In the genomic region with DNA sequence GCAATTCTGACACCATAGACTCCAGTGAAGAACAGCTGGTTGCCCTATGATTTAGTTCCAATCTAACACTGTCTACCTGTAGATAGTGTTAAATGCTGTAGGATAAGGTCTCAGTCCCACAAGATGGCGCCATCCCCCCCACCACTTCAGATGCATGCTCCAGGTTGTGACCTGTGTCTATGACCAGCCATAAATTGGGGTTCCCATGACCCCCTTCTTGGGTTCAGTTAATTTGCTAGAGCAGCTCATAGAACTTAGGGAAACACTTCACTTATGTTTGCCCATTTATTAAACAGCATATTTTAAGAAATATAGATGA, we compare ENCODE assay signal across 16 cellular contexts. TPM values are rescaled to one million over a fixed set of nuclear protein-coding genes. Genes with fewer than 3 reads are reported as not detected.
DNase-seq lines count a peak whose midpoint lies in the region; ATAC-seq, FAIRE-seq and TF ChIP-seq lines count a peak whose summit lies in the region.
"Had no signal": no experiment of that assay in that cellular context is flagged by ENCODE, and none has a peak within 500 bp of the region (broad histone marks: within the 10 kb centered on the region; RNA-seq: fewer than 3 reads in every experiment).

No MANE protein-coding gene starts in this region.

- no peak for TF ChIP-seq EP300 in GM12878 (IDR thresholded peaks at IDR 0.05; ENCODE audit: borderline replicate concordance in 1 of 2, control insufficient read depth in 1 of 2, low read depth in 2 of 2, low read length in 2 of 2)

- H3K9me3 Mint-ChIP-seq in activated CD8-positive, alpha-beta memory T cell treated with anti-CD3 and anti-CD28 coated beads, Interleukin-2, amount 10 ng/mL, durations not matched to agents 7 days and 5 days (ENCODE audit: low read depth), result no peaks in the 10 kb centered on the region
- H3K9me3 Mint-ChIP-seq in neural progenitor cell (peaks cover 15% of the 10 kb centered on the region), osteocyte (ENCODE audit: unreplicated experiment) (no peaks in the 10 kb centered on the region)
- no peaks in the 10 kb centered on the region for H3K9me3 Mint-ChIP-seq in stimulated activated naive B cell treated with anti-CD40 and anti-IgM and Interleukin-4, amounts not matched to agents 10 μg/mL and 1 μg/mL and 100 μg/mL, for 72 hours
- H3K9me3 Mint-ChIP-seq: activated T-cell treated with anti-CD3 and anti-CD28 coated beads, Interleukin-2, amount 50 U/mL, for 4 hours had no signal

- POLR2A ChIA-PET in GM12878 (lab: Charles Lee), result no interaction called here

- CTCF ChIA-PET in activated CD8-positive, alpha-beta memory T cell treated with anti-CD3 and anti-CD28 coated beads, Interleukin-2, amount 10 ng/mL, durations not matched to agents 7 days and 5 days (lab: Charles Lee), result interaction anchor here (0.9 to 3.5 kb wide), 10 partner anchors 10 to 199 kb away, joined by 3 to 34 read pairs (median 5); partner anchors contain the start of gene CCSER2
- CTCF ChIA-PET in GM12878 (lab: Yijun Ruan, JAX), result interaction anchor here (1.0 to 3.7 kb wide), 6 partner anchors 10 to 195 kb away, joined by 3 to 21 read pairs (median 6); no protein-coding TSS in a partner anchor

- no peak overlapping the region for H3K4me3 Mint-ChIP-seq in activated CD8-positive, alpha-beta memory T cell treated with anti-CD3 and anti-CD28 coated beads, Interleukin-2, amount 10 ng/mL, durations not matched to agents 7 days and 5 days
- no peak overlapping the region for H3K4me3 Mint-ChIP-seq in neural progenitor cell
- H3K4me3 Mint-ChIP-seq in osteocyte (ENCODE audit: unreplicated experiment), result no peak overlapping the region
- H3K4me3 Mint-ChIP-seq in stimulated activated naive B cell treated with anti-CD40 and anti-IgM and Interleukin-4, amounts not matched to agents 10 μg/mL and 1 μg/mL and 100 μg/mL, for 72 hours, result no peak overlapping the region
- H3K4me3 Mint-ChIP-seq: activated T-cell treated with anti-CD3 and anti-CD28 coated beads, Interleukin-2, amount 50 U/mL, for 4 hours had no signal

- H3K79me2 ChIP-seq in MM.1S (ENCODE audit: low read length) (peaks cover 37% of the 10 kb centered on the region), GM12878 (ENCODE audit: control insufficient read depth, insufficient read depth, low read length) (no peaks in the 10 kb centered on the region; the same call in 1 of the 2 replicates), neural progenitor cell (ENCODE audit: low read depth) (peaks cover 97% of the 10 kb centered on the region)

- peaks cover 20% of the 10 kb centered on the region for H3K36me3 Mint-ChIP-seq in activated CD8-positive, alpha-beta memory T cell treated with anti-CD3 and anti-CD28 coated beads, Interleukin-2, amount 10 ng/mL, durations not matched to agents 7 days and 5 days
- H3K36me3 Mint-ChIP-seq in neural progenitor cell, result peaks cover 26% of the 10 kb centered on the region
- H3K36me3 Mint-ChIP-seq in osteocyte (ENCODE audit: unreplicated experiment), result peaks cover 4% of the 10 kb centered on the region
- peaks cover 16 to 30% of the 10 kb centered on the region in 2 donors for H3K36me3 Mint-ChIP-seq in stimulated activated naive B cell treated with anti-CD40 and anti-IgM and Interleukin-4, amounts not matched to agents 10 μg/mL and 1 μg/mL and 100 μg/mL, for 72 hours

- FAIRE-seq in GM12878 (lab: Jason Lieb, UNC), result no peak
- FAIRE-seq: frontal cortex, islet of Langerhans had no signal

- no peak overlapping the region for H2AFZ ChIP-seq in MM.1S (ENCODE audit: low read length)
- no peak overlapping the region for H2AFZ ChIP-seq in GM12878 (ENCODE audit: control insufficient read depth, low read depth, low read length)
- no peak overlapping the region for H2AFZ ChIP-seq in neural progenitor cell (replicated peaks)

- SMC1A ChIA-PET in GM12878 (lab: Charles Lee; ENCODE audit: uncharacterized antibody, unreplicated experiment), result interaction anchor here (0.9 to 2.2 kb wide), 3 partner anchors 11 to 74 kb away, joined by 3 to 6 read pairs (median 5); no protein-coding TSS in a partner anchor

- H3K27me3 ChIP-seq in MM.1S (replicated peaks; ENCODE audit: insufficient read depth, low read length), result no peaks in the 10 kb centered on the region
- H3K27me3 ChIP-seq in GM12878 (replicated peaks in 1 of 2; ENCODE audit: control insufficient read depth in 2 of 2, insufficient read depth in 2 of 2, low read length in 1 of 2), result no peaks in the 10 kb centered on the region
- H3K27me3 ChIP-seq in neural progenitor cell, result no peaks in the 10 kb centered on the region
- H3K27me3 ChIP-seq: SJCRH30 had no signal

- RAD21 ChIA-PET in GM12878 (lab: Charles Lee; ENCODE audit: unreplicated experiment), result interaction anchor here (1.1 to 1.9 kb wide), 2 partner anchors 9 to 12 kb away, joined by 3 to 4 read pairs; no protein-coding TSS in a partner anchor

- intact Hi-C loops in GM12878 (cut with micrococcal nuclease; ENCODE audit: unreplicated experiment), result no loop called here

- WGBS in GM12878 (ENCODE audit: insufficient coverage, insufficient replicate concordance, low lambda C conversion rate, missing lambda C conversion rate), result 0% methylated on average over 1 of the region's 1 CpG

- TF ChIP-seq POLR2A in GM12878 (IDR thresholded peaks at IDR 0.05; ENCODE audit: low read depth, low read length), result no peak

- in situ Hi-C loops in GM12878 (cut with MboI), result no loop called here

- H3K9me3 ChIP-seq in MM.1S (replicated peaks; ENCODE audit: insufficient read depth, low read length) (no peaks in the 10 kb centered on the region), GM12878 (replicated peaks; ENCODE audit: control insufficient read depth, insufficient read depth, low read length) (no peaks in the 10 kb centered on the region), neural progenitor cell (ENCODE audit: low read depth) (no peaks in the 10 kb centered on the region)
- H3K9me3 ChIP-seq: SJCRH30 had no signal

- no peak overlapping the region for H3K4me2 ChIP-seq in MM.1S (ENCODE audit: low read depth, low read length)
- H3K4me2 ChIP-seq in GM12878 (ENCODE audit: control insufficient read depth, insufficient read depth), result no peak overlapping the region
- H3K4me2 ChIP-seq in neural progenitor cell, result no peak overlapping the region

- peaks cover 55% of the 10 kb centered on the region for H3K4me1 Mint-ChIP-seq in activated CD8-positive, alpha-beta memory T cell treated with anti-CD3 and anti-CD28 coated beads, Interleukin-2, amount 10 ng/mL, durations not matched to agents 7 days and 5 days
- H3K4me1 Mint-ChIP-seq in neural progenitor cell (no peaks in the 10 kb centered on the region), osteocyte (ENCODE audit: unreplicated experiment) (peaks cover 19% of the 10 kb centered on the region)
- peaks cover 30 to 40% of the 10 kb centered on the region in 2 donors for H3K4me1 Mint-ChIP-seq in stimulated activated naive B cell treated with anti-CD40 and anti-IgM and Interleukin-4, amounts not matched to agents 10 μg/mL and 1 μg/mL and 100 μg/mL, for 72 hours

- no peak overlapping the region for H3K4me3 ChIP-seq in MM.1S (ENCODE audit: low read length)
- no peak overlapping the region for H3K4me3 ChIP-seq in GM12878
- H3K4me3 ChIP-seq in neural progenitor cell, result no peak overlapping the region
- H3K4me3 ChIP-seq: SJCRH30 had no signal

- H3K9ac ChIP-seq in MM.1S (ENCODE audit: low read length) (no peak overlapping the region), GM12878 (ENCODE audit: control insufficient read depth, insufficient read depth, low read length) (no peak overlapping the region), neural progenitor cell (no peak overlapping the region)

- no peaks in the 10 kb centered on the region for H3K9me2 ChIP-seq in MM.1S (replicated peaks; ENCODE audit: insufficient read depth, low read length)

- H3K27me3 Mint-ChIP-seq in activated CD8-positive, alpha-beta memory T cell treated with anti-CD3 and anti-CD28 coated beads, Interleukin-2, amount 10 ng/mL, durations not matched to agents 7 days and 5 days, result no peaks in the 10 kb centered on the region
- H3K27me3 Mint-ChIP-seq in neural progenitor cell (ENCODE audit: insufficient read depth, low read depth) (no peaks in the 10 kb centered on the region), osteocyte (ENCODE audit: unreplicated experiment) (no peaks in the 10 kb centered on the region)
- no peaks in the 10 kb centered on the region for H3K27me3 Mint-ChIP-seq in stimulated activated naive B cell treated with anti-CD40 and anti-IgM and Interleukin-4, amounts not matched to agents 10 μg/mL and 1 μg/mL and 100 μg/mL, for 72 hours

- H3K4me1 ChIP-seq in MM.1S (ENCODE audit: low read length) (no peaks in the 10 kb centered on the region), GM12878 (ENCODE audit: control insufficient read depth, insufficient read depth, low read length) (no peaks in the 10 kb centered on the region; the same call in 1 of the 2 replicates), neural progenitor cell (peaks cover 17% of the 10 kb centered on the region)
- H3K4me1 ChIP-seq: SJCRH30 had no signal

- DNase-seq in activated CD8-positive, alpha-beta memory T cell treated with anti-CD3 and anti-CD28 coated beads, Interleukin-2, amount 10 ng/mL, durations not matched to agents 7 days and 5 days, result no peak
- no peak for DNase-seq in activated CD8-positive, alpha-beta memory T cell treated with anti-CD3 and anti-CD28 coated beads, Interleukin-2, amount 50 U/mL, for 48 hours
- no peak for DNase-seq in MM.1S
- no peak for DNase-seq in GM12878 (ENCODE audit: low read depth, low spot score)
- DNase-seq in neural progenitor cell (ENCODE audit: low spot score), result no peak
- no peak for DNase-seq in osteocyte (ENCODE audit: extremely low spot score, unreplicated experiment)
- no peak for DNase-seq in NCI-H2227 (lab: John Stamatoyannopoulos, UW; ENCODE audit: unreplicated experiment)
- no peak for DNase-seq in stimulated activated naive B cell treated with anti-CD40 and anti-IgM and Interleukin-4, amounts not matched to agents 10 μg/mL and 1 μg/mL and 100 μg/mL, for 72 hours
- DNase-seq: activated T-cell treated with anti-CD3 and anti-CD28 coated beads, Interleukin-2, amount 50 U/mL, for 4 hours; effector memory CD4-positive, alpha-beta T cell; NCI-H1694 treated with DMSO at 0.1 percent for 48 hours; NCI-H774; SJCRH30; trophoblast cell had no signal

- ATAC-seq in activated CD8-positive, alpha-beta memory T cell treated with anti-CD3 and anti-CD28 coated beads, Interleukin-2, amount 10 ng/mL, durations not matched to agents 7 days and 5 days, result peak; percentile 37
- peak; percentile 52 for ATAC-seq in GM12878
- no peak for ATAC-seq in stimulated activated naive B cell treated with anti-CD40 and anti-IgM and Interleukin-4, amounts not matched to agents 10 μg/mL and 1 μg/mL and 100 μg/mL, for 72 hours (replicated peaks)

- no peak for TF ChIP-seq RAD21 in GM12878 (IDR thresholded peaks at IDR 0.05; ENCODE audit: insufficient read depth, low read depth, low read length)

- H3K27ac Mint-ChIP-seq in activated CD8-positive, alpha-beta memory T cell treated with anti-CD3 and anti-CD28 coated beads, Interleukin-2, amount 10 ng/mL, durations not matched to agents 7 days and 5 days, result peak overlapping the region; percentile 67
- H3K27ac Mint-ChIP-seq in neural progenitor cell (no peak overlapping the region), osteocyte (ENCODE audit: unreplicated experiment) (no peak overlapping the region)
- H3K27ac Mint-ChIP-seq in stimulated activated naive B cell treated with anti-CD40 and anti-IgM and Interleukin-4, amounts not matched to agents 10 μg/mL and 1 μg/mL and 100 μg/mL, for 72 hours, result no peak overlapping the region

- H3K36me3 ChIP-seq in MM.1S (replicated peaks; ENCODE audit: insufficient read depth, low read length) (no peaks in the 10 kb centered on the region), GM12878 (ENCODE audit: control insufficient read depth in 2 of 2, insufficient read depth in 2 of 2, low read length in 1 of 2) (no peaks in the 10 kb centered on the region), neural progenitor cell (no peaks in the 10 kb centered on the region)
- H3K36me3 ChIP-seq: SJCRH30 had no signal

- H3K27ac ChIP-seq in MM.1S (ENCODE audit: low read length), result no peak overlapping the region
- no peak overlapping the region for H3K27ac ChIP-seq in GM12878 (ENCODE audit: control insufficient read depth, insufficient read depth)
- H3K27ac ChIP-seq in neural progenitor cell, result no peak overlapping the region
- H3K27ac ChIP-seq: SJCRH30 had no signal

- H4K20me1 ChIP-seq in MM.1S (ENCODE audit: insufficient read depth, low read length) (no peaks in the 10 kb centered on the region; the same call in 1 of the 2 replicates), GM12878 (ENCODE audit: control insufficient read depth, insufficient read depth) (no peaks in the 10 kb centered on the region), neural progenitor cell (ENCODE audit: low read depth) (peaks cover 18% of the 10 kb centered on the region)

- H3F3A ChIP-seq in MM.1S (ENCODE audit: insufficient read depth, low read length) (no peaks in the 10 kb centered on the region), neural progenitor cell (ENCODE audit: low read depth) (peaks cover 4% of the 10 kb centered on the region)

- TF ChIP-seq CTCF in MM.1S (IDR thresholded peaks at IDR 0.05; ENCODE audit: low read length), result peak; percentile 12; the same call in 1 of the 2 replicates
- TF ChIP-seq CTCF in GM12878 (IDR thresholded peaks at IDR 0.05 in 2 of 3, conservative IDR thresholded peaks at IDR 0.05 in 1 of 3; ENCODE audit: control insufficient read depth in 2 of 3, extremely low read depth in 1 of 3, insufficient read depth in 1 of 3, low read depth in 3 of 3, low read length in 3 of 3), result no peak; a peak in 1 of 6 replicates
- TF ChIP-seq CTCF in neural progenitor cell (IDR thresholded peaks at IDR 0.05), result peak; percentile 16
- no peak for TF ChIP-seq CTCF in osteocyte (IDR thresholded peaks at IDR 0.05)

- no TSS peak for BruUV-seq in GM12878 (replicated peaks; lab: Mats Ljungman, UMichigan)

RNA-seq across cellular contexts. Expression of gene CCSER2, which starts 13.1 kb away (rescaled TPM):
- total RNA-seq in activated CD8-positive, alpha-beta memory T cell treated with anti-CD3 and anti-CD28 coated beads, Interleukin-2, amount 10 ng/mL, durations not matched to agents 7 days and 5 days, result 10 to 100 TPM; 52.7 to 80.3 TPM
- total RNA-seq in GM12878 (2013; cell fraction: nucleolus; rRNA removed), result 87.2 and 91.9 TPM in 2 replicates
- total RNA-seq in GM12878 (2014; rRNA removed) (8.8 and 9.2 TPM in 2 replicates), GM12878 (2014; rRNA removed; fragmentation: Illumina TruSeq; extraction: Trizol) (15.3 and 16.9 TPM in 2 replicates), GM12878 (2021) (18.8 and 21.2 TPM in 2 replicates), neural progenitor cell (ENCODE audit: low replicate concordance) (24.0 and 39.3 TPM in 2 replicates), osteocyte (66.8 and 70.3 TPM in 2 replicates)
- polyA plus RNA-seq in GM12878 (2011; ENCODE audit: low read depth), result 4.6 TPM
- polyA plus RNA-seq in GM12878 (2011; rRNA removed) (12.4 and 17.5 TPM in 2 replicates), GM12878 (2014; fragmentation: Illumina TruSeq; extraction: Trizol) (14.0 and 14.5 TPM in 2 replicates), GM12878 (2014; fragmentation: Nextera tagmentation; extraction: Ambion mirVana) (1 to 10 TPM; 4.7 to 6.8 TPM), GM12878 (2014; rRNA removed) (5.3 and 5.4 TPM in 2 replicates), GM12878 (2016; fragmentation: Nextera tagmentation; extraction: Ambion mirVana) (10 to 100 TPM; 16.5 to 18.5 TPM)
- 6.0 and 6.2 TPM in 2 replicates for polyA plus RNA-seq in GM12878 (2011; cell fraction: cytosol; rRNA removed)
- polyA plus RNA-seq in GM12878 (2011; cell fraction: nucleus; rRNA removed), result 4.8 and 5.8 TPM in 2 replicates
- 6.4 and 7.1 TPM in 2 replicates for polyA plus RNA-seq in GM12878 (2012)
- polyA minus RNA-seq in GM12878 (2011; rRNA and poly(A)+ RNA removed), result 14.1 and 21.2 TPM in 2 replicates
- polyA minus RNA-seq in GM12878 (2011; cell fraction: cytosol; rRNA and poly(A)+ RNA removed), result 9.9 and 10.8 TPM in 2 replicates
- polyA minus RNA-seq in GM12878 (2011; cell fraction: nucleus; rRNA and poly(A)+ RNA removed), result 16.8 and 23.3 TPM in 2 replicates

Comparison
In these comparisons a context has a peak if more than half of its experiments do, and no peak if none do; other contexts are left out.
1. ATAC-seq: peak in activated CD8-positive, alpha-beta memory T cell treated with anti-CD3 and anti-CD28 coated beads, Interleukin-2, amount 10 ng/mL, durations not matched to agents 7 days and 5 days (single experiment) and GM12878 (single experiment); none in stimulated activated naive B cell treated with anti-CD40 and anti-IgM and Interleukin-4, amounts not matched to agents 10 μg/mL and 1 μg/mL and 100 μg/mL, for 72 hours (0 of 2).
2. CTCF ChIP-seq: peak in MM.1S (single experiment) and neural progenitor cell (single experiment); none in GM12878 (0 of 3) and osteocyte (single experiment).